20 cellular contexts compared by ENCODE assay signal in genomic region chr3:12905316-12906071, GRCh38.
A peak's percentile ranks its signal among the peaks of the same experiment; 100 is the strongest.
DNase-seq lines count a peak whose midpoint lies in the region; ATAC-seq, FAIRE-seq and TF ChIP-seq lines count a peak whose summit lies in the region.
"Had no signal": no experiment of that assay in that cellular context is flagged by ENCODE, and none has a peak within 500 bp of the region (broad histone marks: within the 10 kb centered on the region; RNA-seq: fewer than 3 reads in every experiment).

No MANE protein-coding gene starts in this region.

- H2BK12ac ChIP-seq in neuronal stem cell (ENCODE audit: low read length) = no peak overlapping the region

- no peak for TF ChIP-seq POLR2A in K562 (conservative IDR thresholded peaks at IDR 0.05)

- no peak overlapping the region for H3K14ac ChIP-seq in neuronal stem cell (ENCODE audit: low read length)

- H2AFZ ChIP-seq in K562 (ENCODE audit: low read depth, low read length) (no peak overlapping the region), neuronal stem cell (ENCODE audit: low read length) (no peak overlapping the region)

- H3K4me3 ChIP-seq in K562 = no peak overlapping the region
- no peak overlapping the region for H3K4me3 ChIP-seq in right atrium auricular region
- no peak overlapping the region for H3K4me3 ChIP-seq in neuronal stem cell (ENCODE audit: low read length in 2 of 2)

- no peak overlapping the region for H2BK5ac ChIP-seq in neuronal stem cell (ENCODE audit: low read length)

- H3K27ac ChIP-seq in K562 (ENCODE audit: extremely low read depth, low read depth, low read length) (no peak overlapping the region), right atrium auricular region (peak overlapping the region; percentile 44 to 59), neuronal stem cell (replicated peaks; ENCODE audit: low read length) (no peak overlapping the region)
- H3K27ac ChIP-seq: KMS-11 had no signal

- H3K4me2 ChIP-seq in K562 (ENCODE audit: insufficient read depth, low read length) = no peak overlapping the region
- no peak overlapping the region for H3K4me2 ChIP-seq in neuronal stem cell (ENCODE audit: insufficient read depth, low read length, poor library complexity, severe bottlenecking)
- H3K4me2 ChIP-seq: KMS-11 had no signal

- ATAC-seq in K562 = no peak
- ATAC-seq: left colon, WTC11 had no signal

- no peak overlapping the region for H2BK120ac ChIP-seq in neuronal stem cell (ENCODE audit: low read depth, low read length)

- no peaks in the 10 kb centered on the region for H3K79me1 ChIP-seq in neuronal stem cell (ENCODE audit: low read depth, low read length)

- TF ChIP-seq RAD21 in K562 (CRISPR knock-in tag; conservative IDR thresholded peaks at IDR 0.05 in 1 of 2, IDR thresholded peaks at IDR 0.05 in 1 of 2) = no peak

- no TSS peak for BruUV-seq in K562 (replicated peaks; lab: Mats Ljungman, UMichigan)

- intact Hi-C loops in K562 (cut with micrococcal nuclease) = no loop called here

- H3K4me1 ChIP-seq in K562 (replicated peaks in 1 of 2; ENCODE audit: control insufficient read depth in 2 of 2, insufficient read depth in 2 of 2, low read length in 2 of 2) = peaks cover 0 to 38% of the 10 kb centered on the region in 2 experiments; a peak in 3 of 5 replicates
- peaks cover 0 to 23% of the 10 kb centered on the region in 2 donors for H3K4me1 ChIP-seq in right atrium auricular region
- H3K4me1 ChIP-seq in neuronal stem cell (ENCODE audit: control insufficient read depth in 2 of 2, insufficient read depth in 1 of 2, low read depth in 1 of 2, low read length in 2 of 2) = no peaks in the 10 kb centered on the region

- no peaks in the 10 kb centered on the region; the same call in 1 of the 2 replicates for H4K20me1 ChIP-seq in K562 (replicated peaks; ENCODE audit: control insufficient read depth, insufficient read depth, low read length)

- H3K9me1 ChIP-seq in K562 (ENCODE audit: control insufficient read depth, insufficient read depth, low read length) = no peaks in the 10 kb centered on the region

- no peak for TF ChIP-seq EP300 in K562 (IDR thresholded peaks at IDR 0.05; ENCODE audit: low read length)

- DNase-seq in K562 (ENCODE audit: extremely low read depth in 1 of 4, low spot score in 3 of 4) = no peak
- DNase-seq in right atrium auricular region (ENCODE audit: low spot score) = no peak
- no peak for DNase-seq in neuronal stem cell (ENCODE audit: low spot score)
- no peak for DNase-seq in urothelium cell line (ENCODE audit: low spot score)
- no peak for DNase-seq in AG08396 (ENCODE audit: low spot score)
- DNase-seq in central memory CD4-positive, alpha-beta T cell = no peak
- no peak for DNase-seq in DMS53 treated with DMSO at 0.1 percent for 48 hours (lab: John Stamatoyannopoulos, UW; ENCODE audit: unreplicated experiment)
- DNase-seq: activated CD4-positive, alpha-beta T cell treated with anti-CD3 and anti-CD28 coated beads, Interleukin-2, amount 50 U/mL, for 48 hours; activated CD8-positive, alpha-beta memory T cell treated with anti-CD3 and anti-CD28 coated beads, Interleukin-2, amount 50 U/mL, for 48 hours; activated naive CD8-positive, alpha-beta T cell treated with anti-CD3 and anti-CD28 coated beads, Interleukin-2, amount 10 ng/mL, durations not matched to agents 7 days and 5 days; CD4-positive, alpha-beta memory T cell; DMS 273 treated with DMSO at 0.1 percent for 48 hours; HCEC 1CT; left colon; NCI-H187; RPMI8226 had no signal

- peak overlapping the region; percentile 19 for H3K18ac ChIP-seq in neuronal stem cell (ENCODE audit: low read length)

- no peak overlapping the region for H3K4ac ChIP-seq in neuronal stem cell (ENCODE audit: low read length)

- H2AK5ac ChIP-seq in neuronal stem cell (ENCODE audit: low read depth, low read length) = no peak overlapping the region

- H4K91ac ChIP-seq in neuronal stem cell (ENCODE audit: low read depth, low read length, poor library complexity) = no peak overlapping the region

- CTCF ChIA-PET in K562 (lab: Yijun Ruan, JAX; ENCODE audit: low intra/inter-chr PET ratio) = no interaction called here

- H3K36me3 ChIP-seq in K562 (ENCODE audit: control insufficient read depth, insufficient read depth, low read length) (peaks cover 90% of the 10 kb centered on the region; the same call in 2 of the 3 replicates), right atrium auricular region (peaks cover 74% of the 10 kb centered on the region), neuronal stem cell (replicated peaks in 1 of 2; ENCODE audit: control insufficient read depth in 2 of 2, insufficient read depth in 2 of 2, low read length in 2 of 2) (peaks cover 45 to 93% of the 10 kb centered on the region in 2 donors)

- POLR2A ChIA-PET in K562 (lab: Yijun Ruan, JAX) = interaction anchor here (0.7 to 1.2 kb wide), 3 partner anchors 8 to 260 kb away, joined by 3 to 5 read pairs (median 4); no protein-coding TSS in a partner anchor

- in situ Hi-C loops in K562 (cut with MboI) = no loop called here

- 87% methylated on average over 21 of the region's 21 CpGs for WGBS in K562 (ENCODE audit: insufficient coverage, low coverage, missing lambda C conversion rate)
- WGBS in neuronal stem cell (ENCODE audit: extremely low coverage in 2 of 2, insufficient read length in 2 of 2, insufficient replicate concordance in 1 of 2), 2 donors = no CpG with 5 or more reads among the region's 21 CpGs

- H3K9me3 ChIP-seq in K562 (replicated peaks; ENCODE audit: control insufficient read depth, insufficient read depth, low read depth, low read length) = no peaks in the 10 kb centered on the region
- H3K9me3 ChIP-seq in right atrium auricular region = no peaks in the 10 kb centered on the region
- no peaks in the 10 kb centered on the region for H3K9me3 ChIP-seq in neuronal stem cell (replicated peaks in 1 of 2; ENCODE audit: control insufficient read depth in 2 of 2, insufficient read depth in 1 of 2, low read depth in 1 of 2, low read length in 2 of 2)

- no peak for TF ChIP-seq CTCF in K562 (IDR thresholded peaks at IDR 0.05 in 2 of 3, conservative IDR thresholded peaks at IDR 0.05 in 1 of 3; ENCODE audit: insufficient read depth in 2 of 3, low read depth in 1 of 3, low read length in 3 of 3)
- no peak for TF ChIP-seq CTCF in right atrium auricular region (IDR thresholded peaks at IDR 0.05)

- H3K79me2 ChIP-seq in K562 (ENCODE audit: control insufficient read depth, insufficient read depth, low read length) = no peaks in the 10 kb centered on the region

- peak overlapping the region in 1 of 2 experiments; percentile 39; a peak in 2 of 4 replicates for H3K9ac ChIP-seq in K562 (ENCODE audit: insufficient read depth in 1 of 2, low read depth in 2 of 2, low read length in 2 of 2)
- H3K9ac ChIP-seq in neuronal stem cell (ENCODE audit: low read depth, low read length, poor library complexity) = peak overlapping the region; percentile 25
- H3K9ac ChIP-seq: KMS-11 had no signal

- H3K27me3 ChIP-seq in K562 (ENCODE audit: control insufficient read depth in 2 of 2, insufficient read depth in 2 of 2, low read length in 2 of 2) (no peaks in the 10 kb centered on the region), right atrium auricular region (no peaks in the 10 kb centered on the region), neuronal stem cell (ENCODE audit: control insufficient read depth in 3 of 3, insufficient read depth in 3 of 3, low read depth in 1 of 3, low read length in 3 of 3) (no peaks in the 10 kb centered on the region)

- no peak overlapping the region for H4K8ac ChIP-seq in neuronal stem cell (ENCODE audit: low read depth, low read length)

- H2BK15ac ChIP-seq in neuronal stem cell (ENCODE audit: low read length) = no peak overlapping the region

- FAIRE-seq in K562 (lab: Jason Lieb, UNC) (no peak), urothelium cell line (lab: Jason Lieb, UNC) (peak; percentile 20)
- FAIRE-seq: colon, GM18507 had no signal

- peak overlapping the region; percentile 81 for H3K23ac ChIP-seq in neuronal stem cell (ENCODE audit: low read depth, low read length, poor library complexity)

TF ChIP-seq in K562, 482 proteins besides CTCF, POLR2A, EP300 and RAD21:
- TF ChIP-seq TFAP4 (CRISPR knock-in tag; IDR thresholded peaks at IDR 0.05; ENCODE audit: borderline replicate concordance) = peak; percentile 26; the same call in 1 of the 2 replicates
- TF ChIP-seq ZNF740 (CRISPR knock-in tag; IDR thresholded peaks at IDR 0.05) = no peak
- TF ChIP-seq ZNF740 (tag; IDR thresholded peaks at IDR 0.05) = no peak
- no peak for TF ChIP-seq MYC (IDR thresholded peaks at IDR 0.05; ENCODE audit: low read depth, low read length)
- no peak for TF ChIP-seq MYC (CRISPR knock-in tag; IDR thresholded peaks at IDR 0.05; ENCODE audit: borderline replicate concordance, low read depth)
- TF ChIP-seq ZNF384 (IDR thresholded peaks at IDR 0.05; ENCODE audit: low read depth, low read length) = no peak
- TF ChIP-seq CHCHD3 (CRISPR knock-in tag; IDR thresholded peaks at IDR 0.05) = no peak
- no peak for TF ChIP-seq HNRNPUL1 (IDR thresholded peaks at IDR 0.05; ENCODE audit: low read length)
TF ChIP-seq in K562: peak in this region for 1.

Comparison
In these comparisons a context has a peak if more than half of its experiments do, and no peak if none do; other contexts are left out.
1. H3K27ac ChIP-seq: peak in right atrium auricular region (2 of 2); none in K562 (single experiment) and neuronal stem cell (single experiment).